ENCODE assay signal across 8 cellular contexts in the genomic region with DNA sequence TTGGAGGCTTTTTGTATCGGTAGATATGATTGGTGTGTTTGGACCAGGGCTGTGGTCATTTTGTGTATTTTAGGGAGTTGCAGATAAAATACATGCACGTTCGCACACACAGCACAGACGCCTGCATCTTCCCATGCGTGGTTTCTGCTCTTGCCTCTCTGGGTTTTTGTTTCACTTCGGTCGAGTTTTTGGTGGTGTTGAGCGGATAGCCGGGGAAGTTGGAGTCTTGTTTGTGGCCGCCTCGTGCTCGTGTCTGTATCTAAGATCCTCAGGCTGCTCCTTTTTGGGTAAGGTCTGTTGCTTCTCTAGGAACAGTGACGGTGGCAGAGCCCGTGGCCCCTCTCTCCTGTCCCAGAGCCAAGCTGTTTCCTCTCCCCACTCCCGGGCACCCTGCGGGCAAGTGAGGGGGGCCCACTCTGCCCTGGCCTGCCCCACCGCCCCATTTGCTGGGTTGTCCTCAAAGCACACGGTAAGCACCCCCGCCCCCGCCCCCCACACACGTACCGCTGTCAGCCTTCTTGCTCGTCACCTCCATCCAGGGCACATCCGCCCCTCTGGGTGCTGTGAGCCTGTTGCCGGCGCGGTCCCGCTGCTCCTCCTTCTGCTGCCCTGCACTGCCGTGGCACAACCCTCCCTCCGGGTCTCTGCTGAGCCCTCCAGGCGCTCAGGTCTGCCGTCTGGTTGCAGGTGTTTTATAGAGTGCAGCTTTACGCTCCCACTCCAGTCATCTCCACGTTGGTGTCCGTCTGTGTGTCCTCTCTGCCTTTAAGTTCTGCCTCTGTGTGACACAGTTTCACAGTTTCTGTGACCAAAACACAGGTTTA. TPM values are rescaled to one million over a fixed set of nuclear protein-coding genes. Genes with fewer than 3 reads are reported as not detected.
A peak's percentile ranks its signal among the peaks of the same experiment; 100 is the strongest.
DNase-seq lines count a peak whose midpoint lies in the region; ATAC-seq and TF ChIP-seq lines count a peak whose summit lies in the region.

No MANE protein-coding gene starts in this region.

- peaks cover 63 to 68% of the 10 kb centered on the region in 2 donors for H3K4me1 ChIP-seq in gastrocnemius medialis

- DNase-seq in dorsolateral prefrontal cortex (peak in 2 of 10 donors; percentile 16 to 41), gastrocnemius medialis (no peak), NOMO-1 treated with dmso at 0.1 percent for 144 hours (lab: John Stamatoyannopoulos, UW; ENCODE audit: unreplicated experiment) (no peak), NCI-H2081 (lab: John Stamatoyannopoulos, UW) (no peak), NCI-H2029 (lab: John Stamatoyannopoulos, UW) (no peak), SIG-M5 (lab: John Stamatoyannopoulos, UW) (no peak)

- no peaks in the 10 kb centered on the region for H3K36me3 ChIP-seq in gastrocnemius medialis

- H3K9me3 ChIP-seq in gastrocnemius medialis = no peaks in the 10 kb centered on the region

- ATAC-seq in GM21723 (IDR thresholded peaks at IDR 0.05; ENCODE audit: unreplicated experiment) (peak; percentile 58), gastrocnemius medialis (no peak)

- H3K27me3 ChIP-seq in dorsolateral prefrontal cortex (no peaks in the 10 kb centered on the region), gastrocnemius medialis (no peaks in the 10 kb centered on the region)

- TF ChIP-seq CTCF in WI38 (IDR thresholded peaks at IDR 0.05; ENCODE audit: low read depth, low read length) = no peak
- TF ChIP-seq CTCF in dorsolateral prefrontal cortex (IDR thresholded peaks at IDR 0.05 in 54 of 56, conservative IDR thresholded peaks at IDR 0.05 in 2 of 56; ENCODE audit: low read depth in 1 of 56, partially characterized antibody in 56 of 56) = no peak
- no peak for TF ChIP-seq CTCF in gastrocnemius medialis (IDR thresholded peaks at IDR 0.05 in 4 of 5, conservative IDR thresholded peaks at IDR 0.05 in 1 of 5)

- intact Hi-C loops in dorsolateral prefrontal cortex (cut with DNase I) (no loop called here), gastrocnemius medialis (cut with DNase I; ENCODE audit: low total_unique reads) (no loop called here)

- no peak overlapping the region for H3K27ac ChIP-seq in dorsolateral prefrontal cortex
- peak overlapping the region; percentile 56 to 76 (median 66) for H3K27ac ChIP-seq in gastrocnemius medialis

- H3K4me3 ChIP-seq in WI38 (ENCODE audit: low read depth, low read length) (peak overlapping the region; percentile 5; the same call in 1 of the 2 replicates), dorsolateral prefrontal cortex (peak overlapping the region in 35 of 59 donors; percentile 5 to 58 (median 32)), gastrocnemius medialis (peak overlapping the region in 2 of 4 donors; percentile 13 to 40)

- in situ Hi-C loops in gastrocnemius medialis (cut with MboI; ENCODE audit: low sequenced_read_pairs in 4 of 4) = no loop called here

- no peak for TF ChIP-seq POLR2A in gastrocnemius medialis (IDR thresholded peaks at IDR 0.05)

RNA-seq across cellular contexts. Expression of a gene that starts 51.9 kb away (rescaled TPM):
- total RNA-seq in dorsolateral prefrontal cortex = 100 to 1,000 TPM in 106 of 120 experiments, 10 to 100 TPM in 14; 89.4 to 157 (median 110) TPM
- total RNA-seq in gastrocnemius medialis = 100 to 1,000 TPM in 1 of 4 donors, 10 to 100 TPM in 3; 44.2 to 102 (median 59.3) TPM

Comparison
In these comparisons a context has a peak if more than half of its experiments do, and no peak if none do; other contexts are left out.
1. H3K27ac ChIP-seq: peak in gastrocnemius medialis (4 of 4); none in dorsolateral prefrontal cortex (0 of 59).